ENCODE assay signal across 23 cellular contexts in the genomic region with DNA sequence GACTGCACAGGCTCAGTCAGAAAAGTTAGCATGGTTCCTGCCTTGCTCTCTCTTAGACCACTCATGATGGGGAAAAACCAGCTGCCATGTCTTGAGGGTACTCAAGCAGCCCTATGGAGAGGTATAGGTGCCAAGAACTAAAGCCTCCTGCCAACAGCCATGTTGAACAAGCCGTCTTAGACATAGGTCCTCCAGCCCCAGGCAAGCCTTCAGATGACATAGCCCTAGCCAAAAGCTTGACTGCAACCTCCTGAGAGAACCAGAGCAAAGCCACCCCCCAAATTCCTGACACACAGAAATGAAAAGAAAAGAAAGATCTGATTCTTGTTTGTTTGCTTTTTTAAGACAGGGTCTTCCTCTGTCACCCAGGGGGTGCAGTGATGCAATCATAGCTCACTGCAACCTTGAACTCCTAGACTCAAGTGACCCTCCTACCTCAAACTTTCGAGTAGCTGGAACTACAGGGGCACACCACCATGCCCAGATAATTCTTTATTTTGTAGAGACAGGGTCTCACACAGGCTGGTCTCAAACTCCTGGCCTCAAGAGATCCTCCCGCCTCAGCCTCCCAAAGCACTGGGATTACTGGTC. TPM values are rescaled to one million over a fixed set of nuclear protein-coding genes. Genes with fewer than 3 reads are reported as not detected.
DNase-seq lines count a peak whose midpoint lies in the region; ATAC-seq, FAIRE-seq and TF ChIP-seq lines count a peak whose summit lies in the region.
"Had no signal": no experiment of that assay in that cellular context is flagged by ENCODE, and none has a peak within 500 bp of the region (broad histone marks: within the 10 kb centered on the region; RNA-seq: fewer than 3 reads in every experiment).

No MANE protein-coding gene starts in this region.

- TF ChIP-seq CTCF in HepG2 (CRISPR knock-in tag; IDR thresholded peaks at IDR 0.05) (no peak), right lobe of liver (IDR thresholded peaks at IDR 0.05) (no peak), stomach (IDR thresholded peaks at IDR 0.05) (no peak), tibial nerve (IDR thresholded peaks at IDR 0.05) (no peak)

- peak; percentile 64 for ATAC-seq in HepG2
- ATAC-seq in right lobe of liver = no peak
- ATAC-seq in left lobe of liver = no peak
- ATAC-seq: GM12878, HCT116 had no signal

- H3K27me3 ChIP-seq in HepG2 (ENCODE audit: control insufficient read depth in 1 of 2, insufficient read depth in 2 of 2, low read length in 2 of 2) (no peaks in the 10 kb centered on the region), right lobe of liver (no peaks in the 10 kb centered on the region), stomach (no peaks in the 10 kb centered on the region), tibial nerve (no peaks in the 10 kb centered on the region)
- H3K27me3 ChIP-seq: BLaER1 had no signal

- POLR2A ChIA-PET in HepG2 (lab: Yijun Ruan, JAX) = no interaction called here

- peak; percentile 44 for FAIRE-seq in HepG2 (lab: Jason Lieb, UNC)
- FAIRE-seq: A204.1, D721Med, GM12878, GM19239, H1 had no signal

- 47% methylated on average over 3 of the region's 3 CpGs for WGBS in HepG2 (ENCODE audit: low lambda C conversion rate)
- WGBS in right lobe of liver (ENCODE audit: insufficient coverage, low coverage, low lambda C conversion rate, missing lambda C conversion rate) = 92% methylated on average over 3 of the region's 3 CpGs
- 87 to 94% (median 93%) methylated on average over 3 of the region's 3 CpGs for WGBS in stomach, 5 donors
- WGBS in tibial nerve, 2 donors = 73 to 90% methylated on average over 3 of the region's 3 CpGs

- peak; percentile 72 for DNase-seq in HepG2 (ENCODE audit: low spot score)
- no peak for DNase-seq in right lobe of liver
- peak; percentile 4 for DNase-seq in left lobe of liver (ENCODE audit: low spot score)
- no peak for DNase-seq in stomach
- DNase-seq in tibial nerve (ENCODE audit: low spot score in 2 of 2) = no peak
- no peak for DNase-seq in NCI-H1417 (lab: John Stamatoyannopoulos, UW)
- DNase-seq: CD4-positive, CD25-positive, alpha-beta regulatory T cell; CD8-positive, alpha-beta memory T cell; DMS 273 treated with DMSO at 0.1 percent for 48 hours; DMS79; EL; GDM1; GM23248; H7 had no signal

- H3K9ac ChIP-seq in HepG2 (ENCODE audit: insufficient read depth, low read depth, low read length) = no peak overlapping the region
- H3K9ac ChIP-seq: BLaER1, GM23248 had no signal

- H2AFZ ChIP-seq in HepG2 (ENCODE audit: low read length) = no peak overlapping the region
- H2AFZ ChIP-seq: GM23248 had no signal

- CTCF ChIA-PET in HepG2 (lab: Yijun Ruan, JAX; ENCODE audit: low intra/inter-chr PET ratio, low total read pairs) = no interaction called here

- H3K36me3 ChIP-seq in HepG2 (replicated peaks in 1 of 2; ENCODE audit: control insufficient read depth in 1 of 2, insufficient read depth in 2 of 2, low read length in 2 of 2) (no peaks in the 10 kb centered on the region), right lobe of liver (no peaks in the 10 kb centered on the region), stomach (peaks cover 0 to under 1% (median 0%) of the 10 kb centered on the region in 4 donors), tibial nerve (no peaks in the 10 kb centered on the region)
- H3K36me3 ChIP-seq: BLaER1 had no signal

- in situ Hi-C loops in HepG2 (cut with HindIII; ENCODE audit: extremely low pct_ligation_motif_present, low pct_unique_long_range_greater_than_20kb) = no loop called here

- no peak for TF ChIP-seq RAD21 in HepG2 (CRISPR knock-in tag; IDR thresholded peaks at IDR 0.05)

- no peaks in the 10 kb centered on the region for H3K9me3 ChIP-seq in HepG2 (ENCODE audit: low read length)
- H3K9me3 ChIP-seq in right lobe of liver = no peaks in the 10 kb centered on the region
- H3K9me3 ChIP-seq in stomach = no peaks in the 10 kb centered on the region
- H3K9me3 ChIP-seq in tibial nerve = no peaks in the 10 kb centered on the region
- H3K9me3 ChIP-seq: BLaER1 had no signal

- BruUV-seq in HepG2 (replicated peaks; lab: Mats Ljungman, UMichigan) = no TSS peak

- H3K4me1 ChIP-seq in HepG2 (ENCODE audit: insufficient read depth, low read length) (peaks cover 39% of the 10 kb centered on the region), right lobe of liver (no peaks in the 10 kb centered on the region), stomach (peaks cover 0 to 40% (median 21%) of the 10 kb centered on the region in 4 donors), tibial nerve (no peaks in the 10 kb centered on the region)

- H3K4me2 ChIP-seq in HepG2 (ENCODE audit: low read depth, low read length) = 0 out of 2 replicates have a peak overlapping the region, but pooled peaks have one; percentile 0
- H3K4me2 ChIP-seq: BLaER1 had no signal

- H3K79me2 ChIP-seq in HepG2 (ENCODE audit: insufficient read depth, low read length) = no peaks in the 10 kb centered on the region

- TF ChIP-seq POLR2A in HepG2 (IDR thresholded peaks at IDR 0.05; ENCODE audit: insufficient read depth in 1 of 2, low read depth in 2 of 2, low read length in 2 of 2) = no peak
- no peak for TF ChIP-seq POLR2A in right lobe of liver (IDR thresholded peaks at IDR 0.05)
- TF ChIP-seq POLR2A in stomach (IDR thresholded peaks at IDR 0.05) = no peak
- no peak for TF ChIP-seq POLR2A in tibial nerve (IDR thresholded peaks at IDR 0.05)

- H3K4me3 ChIP-seq in HepG2 (replicated peaks in 1 of 3; ENCODE audit: insufficient read depth in 1 of 3, low read depth in 2 of 3, low read length in 3 of 3) (no peak overlapping the region), right lobe of liver (no peak overlapping the region), stomach (no peak overlapping the region), tibial nerve (no peak overlapping the region)
- H3K4me3 ChIP-seq: BLaER1, GM12878, GM23248 had no signal

- no peaks in the 10 kb centered on the region; the same call in 1 of the 2 replicates for H4K20me1 ChIP-seq in HepG2 (ENCODE audit: insufficient read depth, low read length)

- peak in 1 of 2 experiments; percentile 57; a peak in 1 of 4 replicates for TF ChIP-seq EP300 in HepG2 (IDR thresholded peaks at IDR 0.05; ENCODE audit: low read depth in 2 of 2, low read length in 2 of 2)
- no peak for TF ChIP-seq EP300 in HepG2 (CRISPR knock-in tag; IDR thresholded peaks at IDR 0.05; ENCODE audit: borderline replicate concordance)
- no peak for TF ChIP-seq EP300 in stomach (IDR thresholded peaks at IDR 0.05)
- no peak for TF ChIP-seq EP300 in tibial nerve (IDR thresholded peaks at IDR 0.05)

- intact Hi-C loops in HepG2 (cut with micrococcal nuclease; ENCODE audit: unreplicated experiment) = no loop called here
- intact Hi-C loops in right lobe of liver (cut with DNase I) = no loop called here
- intact Hi-C loops in stomach (cut with DNase I; ENCODE audit: low total_unique reads) = no loop called here

- H3K27ac ChIP-seq in HepG2 (ENCODE audit: extremely low read length, insufficient read depth, low read length) (peak overlapping the region; percentile 31), right lobe of liver (no peak overlapping the region), stomach (peak overlapping the region in 4 of 5 donors; percentile 19 to 69 (median 44)), tibial nerve (no peak overlapping the region)
- H3K27ac ChIP-seq: 22Rv1, BLaER1, C4-2B, GM23248 had no signal

RNA-seq across cellular contexts. Expression of gene CMTM3, which starts 36.3 kb away (rescaled TPM):
- total RNA-seq in HepG2 (2016; rRNA removed; fragmentation: Illumina TruSeq; extraction: Trizol) = 20.6 and 29.2 TPM in 2 replicates
- total RNA-seq in HepG2 (2016; cell fraction: cytosol; rRNA removed; fragmentation: Illumina TruSeq; extraction: Trizol; ENCODE audit: low read depth) = 14.7 and 15.6 TPM in 2 replicates
- total RNA-seq in HepG2 (2016; cell fraction: insoluble cytoplasmic fraction; rRNA removed; fragmentation: Illumina TruSeq; extraction: Trizol) = 18.9 and 30.0 TPM in 2 replicates
- 39.9 and 42.8 TPM in 2 replicates for total RNA-seq in HepG2 (2016; cell fraction: membrane; rRNA removed; fragmentation: Illumina TruSeq; extraction: Trizol)
- 19.8 and 22.0 TPM in 2 replicates for total RNA-seq in HepG2 (2016; cell fraction: nucleus; rRNA removed; fragmentation: Illumina TruSeq; extraction: Trizol)
- polyA plus RNA-seq in HepG2 (2011; rRNA removed) = 48.7 and 62.0 TPM in 2 replicates
- polyA plus RNA-seq in HepG2 (2011; cell fraction: cytosol; rRNA removed) = 53.5 and 62.3 TPM in 2 replicates
- polyA plus RNA-seq in HepG2 (2011; cell fraction: nucleus; rRNA removed) = 50.7 and 56.5 TPM in 2 replicates
- 36.1 and 48.8 TPM in 2 replicates for polyA plus RNA-seq in HepG2 (2012)
- 21.8 and 24.0 TPM in 2 replicates for polyA plus RNA-seq in HepG2 (2016; cell fraction: cytosol; fragmentation: Illumina TruSeq; extraction: Trizol; ENCODE audit: low read depth)
- polyA plus RNA-seq in HepG2 (2016; cell fraction: insoluble cytoplasmic fraction; fragmentation: Illumina TruSeq; extraction: Trizol; ENCODE audit: low read depth) = 31.5 and 37.2 TPM in 2 replicates
- polyA plus RNA-seq in HepG2 (2016; cell fraction: membrane; fragmentation: Illumina TruSeq; extraction: Trizol; ENCODE audit: low read depth) = 48.5 and 52.0 TPM in 2 replicates
- polyA plus RNA-seq in HepG2 (2016; cell fraction: nucleus; fragmentation: Illumina TruSeq; extraction: Trizol; ENCODE audit: insufficient read depth, low read depth) = 51.6 and 59.3 TPM in 2 replicates
- polyA minus RNA-seq in HepG2 (2011; rRNA and poly(A)+ RNA removed; ENCODE audit: low replicate concordance) = 1.7 and 102 TPM in 2 replicates
- 14.7 and 19.2 TPM in 2 replicates for polyA minus RNA-seq in HepG2 (2011; cell fraction: cytosol; rRNA and poly(A)+ RNA removed)
- 16.0 and 25.4 TPM in 2 replicates for polyA minus RNA-seq in HepG2 (2011; cell fraction: nucleus; rRNA and poly(A)+ RNA removed)
- total RNA-seq in right lobe of liver = 1 to 10 TPM; 1.6 to 9.6 (median 5.4) TPM
- total RNA-seq in left lobe of liver = 2.0 TPM
- 10 to 100 TPM in 1 of 5 donors, 1 to 10 TPM in 1, under 1 TPM in 1, not detected in 2; 0.87 to 10.3 (median 6.5) TPM for total RNA-seq in stomach
- polyA plus RNA-seq in stomach = 10 to 100 TPM in 2 of 3 donors, 1 to 10 TPM in 1; 6.7 to 12.2 (median 11.9) TPM
- 10 to 100 TPM; 19.3 to 43.9 (median 38.5) TPM for total RNA-seq in tibial nerve

RNA-seq across cellular contexts. Expression of gene CMTM4, which starts 55.7 kb away (rescaled TPM):
- total RNA-seq in HepG2 (2016; rRNA removed; fragmentation: Illumina TruSeq; extraction: Trizol) (32.0 and 44.1 TPM in 2 replicates), right lobe of liver (10 to 100 TPM in 2 of 6 experiments, 1 to 10 TPM in 4; 5.1 to 14.8 (median 8.0) TPM), left lobe of liver (8.0 TPM), stomach (100 to 1,000 TPM in 3 of 5 donors, 10 to 100 TPM in 2; 10.5 to 244 (median 127) TPM), tibial nerve (10 to 100 TPM; 14.2 to 22.7 (median 19.6) TPM)
- total RNA-seq in HepG2 (2016; cell fraction: cytosol; rRNA removed; fragmentation: Illumina TruSeq; extraction: Trizol; ENCODE audit: low read depth) = 10.6 and 12.8 TPM in 2 replicates
- total RNA-seq in HepG2 (2016; cell fraction: insoluble cytoplasmic fraction; rRNA removed; fragmentation: Illumina TruSeq; extraction: Trizol) = 32.2 and 42.2 TPM in 2 replicates
- 27.4 and 28.5 TPM in 2 replicates for total RNA-seq in HepG2 (2016; cell fraction: membrane; rRNA removed; fragmentation: Illumina TruSeq; extraction: Trizol)
- 32.4 and 32.8 TPM in 2 replicates for total RNA-seq in HepG2 (2016; cell fraction: nucleus; rRNA removed; fragmentation: Illumina TruSeq; extraction: Trizol)
- polyA plus RNA-seq in HepG2 (2011; rRNA removed) (36.3 and 41.3 TPM in 2 replicates), stomach (10 to 100 TPM; 15.1 to 38.2 (median 24.1) TPM)
- 38.1 and 43.4 TPM in 2 replicates for polyA plus RNA-seq in HepG2 (2011; cell fraction: cytosol; rRNA removed)
- 45.0 and 48.2 TPM in 2 replicates for polyA plus RNA-seq in HepG2 (2011; cell fraction: nucleus; rRNA removed)
- 30.6 and 31.6 TPM in 2 replicates for polyA plus RNA-seq in HepG2 (2012)
- polyA plus RNA-seq in HepG2 (2016; cell fraction: cytosol; fragmentation: Illumina TruSeq; extraction: Trizol; ENCODE audit: low read depth) = 3.9 and 4.5 TPM in 2 replicates
- polyA plus RNA-seq in HepG2 (2016; cell fraction: insoluble cytoplasmic fraction; fragmentation: Illumina TruSeq; extraction: Trizol; ENCODE audit: low read depth) = 29.5 and 30.3 TPM in 2 replicates
- 10.0 and 11.3 TPM in 2 replicates for polyA plus RNA-seq in HepG2 (2016; cell fraction: membrane; fragmentation: Illumina TruSeq; extraction: Trizol; ENCODE audit: low read depth)
- 32.1 and 32.5 TPM in 2 replicates for polyA plus RNA-seq in HepG2 (2016; cell fraction: nucleus; fragmentation: Illumina TruSeq; extraction: Trizol; ENCODE audit: insufficient read depth, low read depth)
- 61.0 and 116 TPM in 2 replicates for polyA minus RNA-seq in HepG2 (2011; rRNA and poly(A)+ RNA removed; ENCODE audit: low replicate concordance)
- polyA minus RNA-seq in HepG2 (2011; cell fraction: cytosol; rRNA and poly(A)+ RNA removed) = 47.2 and 48.9 TPM in 2 replicates
- polyA minus RNA-seq in HepG2 (2011; cell fraction: nucleus; rRNA and poly(A)+ RNA removed) = 31.5 and 35.9 TPM in 2 replicates

Comparison
In these comparisons a context has a peak if more than half of its experiments do, and no peak if none do; other contexts are left out.
1. DNase-seq: peak in HepG2 (single experiment) and left lobe of liver (single experiment); none in right lobe of liver (0 of 3), stomach (single experiment), tibial nerve (0 of 2) and NCI-H1417 (0 of 3).
2. H3K27ac ChIP-seq: peak in HepG2 (single experiment) and stomach (4 of 5); none in right lobe of liver (0 of 3) and tibial nerve (0 of 4).